ENCODE assay signal across 1 cellular context in genomic region chr21:42120056-42120903, GRCh38.
TF ChIP-seq lines count a peak whose summit lies in the region.

No MANE protein-coding gene starts in this region.

TF ChIP-seq in GM12878, 131 proteins besides CTCF, POLR2A, EP300 and RAD21 (continued from another document):
- TF ChIP-seq ZBTB11 (CRISPR knock-in tag; IDR thresholded peaks at IDR 0.05) (no peak), CEBPB (IDR thresholded peaks at IDR 0.05; ENCODE audit: borderline replicate concordance in 1 of 2, low read depth in 2 of 2, low read length in 2 of 2) (peak in 1 of 2 experiments; percentile 41; a peak in 1 of 4 replicates), SRF (IDR thresholded peaks at IDR 0.05; ENCODE audit: low read depth in 2 of 2, low read length in 2 of 2) (no peak)
